Comparison of ENCODE assay signal across 12 cellular contexts in genomic region chr1:168609133-168609715, GRCh38. TPM values are rescaled to one million over a fixed set of nuclear protein-coding genes. Genes with fewer than 3 reads are reported as not detected.
DNase-seq lines count a peak whose midpoint lies in the region; ATAC-seq, FAIRE-seq and TF ChIP-seq lines count a peak whose summit lies in the region.
"Had no signal": no experiment of that assay in that cellular context is flagged by ENCODE, and none has a peak within 500 bp of the region (broad histone marks: within the 10 kb centered on the region; RNA-seq: fewer than 3 reads in every experiment).

No MANE protein-coding gene starts in this region.

- H3K36me3 Mint-ChIP-seq in astrocyte (ENCODE audit: low read depth, unreplicated experiment) = no peaks in the 10 kb centered on the region

- peaks cover 39% of the 10 kb centered on the region for H3K4me1 ChIP-seq in BE2C
- H3K4me1 ChIP-seq in astrocyte (ENCODE audit: insufficient read depth, low read length) = peaks cover 7% of the 10 kb centered on the region
- peaks cover 50% of the 10 kb centered on the region for H3K4me1 ChIP-seq in cardiac muscle cell (ENCODE audit: low read depth)
- H3K4me1 ChIP-seq in ovary (ENCODE audit: insufficient read depth) = peaks cover 9% of the 10 kb centered on the region
- no peaks in the 10 kb centered on the region for H3K4me1 ChIP-seq in HAP-1
- H3K4me1 ChIP-seq: SJSA1 had no signal

- peaks cover 16% of the 10 kb centered on the region for H3K4me1 Mint-ChIP-seq in astrocyte (ENCODE audit: low read depth, unreplicated experiment)

- no peak overlapping the region for H3K27ac Mint-ChIP-seq in astrocyte (ENCODE audit: unreplicated experiment)
- H3K27ac Mint-ChIP-seq: progenitor cell of endocrine pancreas had no signal

- no peak overlapping the region for H3K9ac ChIP-seq in astrocyte (ENCODE audit: low read length)
- H3K9ac ChIP-seq: BLaER1 had no signal

- no peaks in the 10 kb centered on the region for H4K20me1 ChIP-seq in astrocyte (ENCODE audit: insufficient read depth, low read length)
- H4K20me1 ChIP-seq: BLaER1 had no signal

- H2AFZ ChIP-seq in astrocyte (ENCODE audit: low read depth, low read length) = no peak overlapping the region

- H3K4me3 ChIP-seq in BE2C (ENCODE audit: low read depth, low read length) (no peak overlapping the region), astrocyte (ENCODE audit: insufficient read depth, low read depth, low read length) (no peak overlapping the region), cardiac muscle cell (no peak overlapping the region), ovary (no peak overlapping the region), HAP-1 (no peak overlapping the region)
- H3K4me3 ChIP-seq: BLaER1, SJSA1 had no signal

- no peaks in the 10 kb centered on the region for H3K9me3 Mint-ChIP-seq in astrocyte (ENCODE audit: unreplicated experiment)

- FAIRE-seq in astrocyte (lab: Jason Lieb, UNC) = no peak

- DNase-seq in BE2C (peak; percentile 37), astrocyte (ENCODE audit: low read depth) (peak; percentile 69), cardiac muscle cell (ENCODE audit: low read depth in 1 of 2, low spot score in 1 of 2) (peak; percentile 36 to 79), ovary (peak; percentile 68 to 81 (median 72)), NCI-H446 treated with DMSO at 0.1 percent for 48 hours (lab: John Stamatoyannopoulos, UW) (no peak), NCI-H82 (lab: John Stamatoyannopoulos, UW) (no peak), HAP-1 (ENCODE audit: low spot score in 2 of 2) (no peak)
- DNase-seq: stimulated activated naive CD8-positive, alpha-beta T cell treated with anti-CD3 and anti-CD28 coated beads, Interleukin-15, Interleukin-2, amounts not matched to agents 100 U/mL and 50 U/mL, for 24 hours had no signal

- no peaks in the 10 kb centered on the region for H3K79me2 ChIP-seq in astrocyte (ENCODE audit: insufficient read depth, low read length)

- H3K9me3 ChIP-seq in BE2C (no peaks in the 10 kb centered on the region), astrocyte (ENCODE audit: insufficient read depth, low read depth, low read length) (no peaks in the 10 kb centered on the region), cardiac muscle cell (ENCODE audit: low read depth) (no peaks in the 10 kb centered on the region), ovary (no peaks in the 10 kb centered on the region), HAP-1 (no peaks in the 10 kb centered on the region)
- H3K9me3 ChIP-seq: BLaER1, SJSA1 had no signal

- no peak for ATAC-seq in GM21423 (IDR thresholded peaks at IDR 0.05; ENCODE audit: unreplicated experiment)
- ATAC-seq: stimulated activated naive CD8-positive, alpha-beta T cell treated with anti-CD3 and anti-CD28 coated beads, Interleukin-15, Interleukin-2, amounts not matched to agents 100 U/mL and 50 U/mL, for 24 hours had no signal

- H3K27me3 Mint-ChIP-seq in astrocyte (ENCODE audit: low read depth, unreplicated experiment) = peaks cover 5% of the 10 kb centered on the region

- H3K36me3 ChIP-seq in BE2C = no peaks in the 10 kb centered on the region
- H3K36me3 ChIP-seq in astrocyte (ENCODE audit: insufficient read depth, low read length) = no peaks in the 10 kb centered on the region
- no peaks in the 10 kb centered on the region for H3K36me3 ChIP-seq in cardiac muscle cell
- no peaks in the 10 kb centered on the region for H3K36me3 ChIP-seq in ovary
- no peaks in the 10 kb centered on the region for H3K36me3 ChIP-seq in HAP-1 (replicated peaks)
- H3K36me3 ChIP-seq: BLaER1, SJSA1 had no signal

- TF ChIP-seq POLR2A in ovary (IDR thresholded peaks at IDR 0.05) = no peak

- in situ Hi-C loops in HAP-1 (cut with MboI; ENCODE audit: low sequenced_read_pairs) = loop anchor here (25.0 kb wide), 2 partner anchors 503 to 728 kb away; partner anchors contain the start of gene ATP1B1

- no peak for TF ChIP-seq EP300 in ovary (IDR thresholded peaks at IDR 0.05)

- H3K27me3 ChIP-seq in BE2C (no peaks in the 10 kb centered on the region), astrocyte (ENCODE audit: insufficient read depth, low read length) (no peaks in the 10 kb centered on the region), cardiac muscle cell (no peaks in the 10 kb centered on the region), ovary (no peaks in the 10 kb centered on the region), HAP-1 (ENCODE audit: low read depth) (peaks cover 3% of the 10 kb centered on the region; the same call in 1 of the 2 replicates)
- H3K27me3 ChIP-seq: BLaER1, SJSA1 had no signal

- H3K4me2 ChIP-seq in astrocyte (ENCODE audit: low read length) = peak overlapping the region; percentile 73
- H3K4me2 ChIP-seq: BLaER1 had no signal

- 35 to 40% (median 38%) methylated on average over 17 of the region's 17 CpGs for WGBS in ovary, 3 donors

- TF ChIP-seq CTCF in BE2C (IDR thresholded peaks at IDR 0.05; ENCODE audit: low read depth, low read length) = no peak
- TF ChIP-seq CTCF in astrocyte (IDR thresholded peaks at IDR 0.05; ENCODE audit: insufficient read depth, low read depth, low read length) = no peak
- TF ChIP-seq CTCF in cardiac muscle cell (IDR thresholded peaks at IDR 0.05; ENCODE audit: low read depth, low read length) = no peak
- no peak for TF ChIP-seq CTCF in ovary (IDR thresholded peaks at IDR 0.05)

- H3K27ac ChIP-seq in astrocyte (ENCODE audit: low read depth, low read length) = no peak overlapping the region
- peak overlapping the region; percentile 46 for H3K27ac ChIP-seq in cardiac muscle cell
- no peak overlapping the region for H3K27ac ChIP-seq in ovary
- H3K27ac ChIP-seq: BLaER1, SJSA1 had no signal

- intact Hi-C loops in ovary (cut with DNase I) = loop anchor here in 3 of 4 donors (5.0 to 10.0 kb wide), 3 partner anchors 496 to 738 kb away; partner anchors contain the start of gene ATP1B1 (in 1 of the 3)

- H3K4me3 Mint-ChIP-seq in astrocyte (ENCODE audit: unreplicated experiment) = no peak overlapping the region

RNA-seq across cellular contexts. Expression of gene XCL1, which starts 32.8 kb away (rescaled TPM):
- not detected for polyA plus RNA-seq in BE2C (2012; ENCODE audit: insufficient read depth, insufficient read length, low read depth)
- total RNA-seq in astrocyte (not detected in 2 replicates), cardiac muscle cell (0.53 and 0.54 TPM in 2 replicates), ovary (under 1 TPM in 2 of 7 donors, not detected in 5; 0.15 to 0.25 TPM)
- polyA plus RNA-seq in cardiac muscle cell (1.6 and 2.0 TPM in 2 replicates), ovary (1 to 10 TPM in 1 of 2 donors, under 1 TPM in 1; 0.16 to 1.4 TPM)
- total RNA-seq: SJSA1 had no signal

Comparison
In these comparisons a context has a peak if more than half of its experiments do, and no peak if none do; other contexts are left out.
1. DNase-seq: peak in BE2C (single experiment), astrocyte (single experiment), cardiac muscle cell (2 of 2) and ovary (5 of 5); none in NCI-H446 treated with DMSO at 0.1 percent for 48 hours (single experiment), NCI-H82 (single experiment) and HAP-1 (0 of 2).